Comparison of ENCODE assay signal across 1 cellular context in the genomic region with DNA sequence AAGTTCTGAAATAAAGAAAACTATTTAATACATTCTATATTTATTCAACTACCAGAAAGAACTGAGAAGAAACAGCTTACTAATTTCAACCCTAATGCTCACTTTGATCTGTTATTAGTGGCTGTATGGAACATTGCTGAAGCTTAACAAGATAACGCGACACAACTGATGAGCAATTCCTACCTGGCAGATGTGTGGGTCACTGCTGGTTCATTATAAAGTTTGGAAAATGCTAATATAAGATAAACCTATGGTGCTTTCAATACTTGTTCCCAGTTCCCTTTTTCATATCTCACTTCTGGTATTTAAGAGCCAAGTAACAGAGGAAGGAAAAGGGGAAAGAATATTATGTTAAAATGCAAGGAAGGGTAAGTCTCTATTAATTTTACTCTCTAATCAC.
TF ChIP-seq lines count a peak whose summit lies in the region.

No MANE protein-coding gene starts in this region.

TF ChIP-seq in IMR-90, 13 proteins besides CTCF, POLR2A, EP300 and RAD21 (continued from another document):
- TF ChIP-seq ELK1 (IDR thresholded peaks at IDR 0.05; ENCODE audit: borderline replicate concordance, low read depth, low read length) = no peak
- TF ChIP-seq RCOR1 (IDR thresholded peaks at IDR 0.05; ENCODE audit: insufficient replicate concordance, low read length) = no peak
- TF ChIP-seq BHLHE40 (IDR thresholded peaks at IDR 0.05; ENCODE audit: low read depth, low read length) = no peak
- TF ChIP-seq RFX5 (IDR thresholded peaks at IDR 0.05; ENCODE audit: low read depth, low read length) = no peak
- TF ChIP-seq, protein P1, sequence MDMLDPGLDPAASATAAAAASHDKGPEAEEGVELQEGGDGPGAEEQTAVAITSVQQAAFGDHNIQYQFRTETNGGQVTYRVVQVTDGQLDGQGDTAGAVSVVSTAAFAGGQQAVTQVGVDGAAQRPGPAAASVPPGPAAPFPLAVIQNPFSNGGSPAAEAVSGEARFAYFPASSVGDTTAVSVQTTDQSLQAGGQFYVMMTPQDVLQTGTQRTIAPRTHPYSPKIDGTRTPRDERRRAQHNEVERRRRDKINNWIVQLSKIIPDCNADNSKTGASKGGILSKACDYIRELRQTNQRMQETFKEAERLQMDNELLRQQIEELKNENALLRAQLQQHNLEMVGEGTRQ (IDR thresholded peaks at IDR 0.05; ENCODE audit: low read depth, low read length) = no peak
- no peak for TF ChIP-seq NFE2L2 (IDR thresholded peaks at IDR 0.05; ENCODE audit: low read depth, low read length)
- no peak for TF ChIP-seq FOS (IDR thresholded peaks at IDR 0.05; ENCODE audit: low read depth, low read length)
- no peak for TF ChIP-seq MAFK (IDR thresholded peaks at IDR 0.05; ENCODE audit: low read depth, low read length)
- no peak for TF ChIP-seq MXI1 (IDR thresholded peaks at IDR 0.05; ENCODE audit: borderline replicate concordance, low read depth, low read length)
- TF ChIP-seq CHD1 (IDR thresholded peaks at IDR 0.05; ENCODE audit: low read depth, low read length) = no peak
- TF ChIP-seq MAZ (IDR thresholded peaks at IDR 0.05; ENCODE audit: borderline replicate concordance, low read depth, low read length) = no peak
- TF ChIP-seq SMC3 (IDR thresholded peaks at IDR 0.05; ENCODE audit: low read depth, low read length) = no peak
